ENCODE assay signal across 33 cellular contexts in genomic region chr1:204641936-204642335, GRCh38. TPM values are rescaled to one million over a fixed set of nuclear protein-coding genes. Genes with fewer than 3 reads are reported as not detected.
"Had no signal": no experiment of that assay in that cellular context is flagged by ENCODE, and none has a peak within 500 bp of the region (broad histone marks: within the 10 kb centered on the region; RNA-seq: fewer than 3 reads in every experiment).

No MANE protein-coding gene starts in this region.

- H3K4me1 ChIP-seq: SJSA1 had no signal

- H3K9me3 Mint-ChIP-seq: activated CD4-positive, alpha-beta T cell treated with anti-CD3 and anti-CD28 coated beads, Interleukin-2, amount 10 ng/mL, durations not matched to agents 24 days and 14 days; activated CD8-positive, alpha-beta T cell treated with anti-CD3 and anti-CD28 coated beads for 36 hours; activated naive CD8-positive, alpha-beta T cell treated with anti-CD3 and anti-CD28 coated beads for 36 hours; activated T-cell treated with anti-CD3 and anti-CD28 coated beads, Interleukin-2, amount 50 U/mL, for 72 hours; activated T-helper 17 cell treated with anti-CD3 and anti-CD28 coated beads, Interleukin-2, amount 50 U/mL, for 72 hours; T-helper 1 cell treated with Interleukin-12 subunit alpha and Interleukin-12 subunit beta and Interleukin-4 antibody, amounts not matched to agents 30 μg/mL and 1 μg/mL, for 36 hours; T-helper 2 cell treated with Interferon-gamma antibody and Interleukin-4, amounts not matched to agents 5 μg/mL and 100 μg/mL, for 36 hours had no signal

- H3K36me3 ChIP-seq: cardiac muscle cell, MG63, Peyer's patch, SJSA1 had no signal

- H3K4me1 Mint-ChIP-seq: activated CD4-positive, alpha-beta T cell treated with anti-CD3 and anti-CD28 coated beads, Interleukin-2, amount 10 ng/mL, durations not matched to agents 24 days and 14 days; activated naive CD8-positive, alpha-beta T cell treated with anti-CD3 and anti-CD28 coated beads for 36 hours; activated T-helper 17 cell treated with anti-CD3 and anti-CD28 coated beads, Interleukin-2, amount 50 U/mL, for 72 hours had no signal

- H3K27me3 ChIP-seq: cardiac muscle cell, MG63, Peyer's patch had no signal

- H3K4me3 ChIP-seq: cardiac muscle cell, MG63, Peyer's patch, SJSA1 had no signal

- H3K9me3 ChIP-seq: MG63, Peyer's patch, SJSA1, SK-N-SH had no signal

- H3K4me3 Mint-ChIP-seq: activated CD4-positive, alpha-beta T cell treated with anti-CD3 and anti-CD28 coated beads, Interleukin-2, amount 10 ng/mL, durations not matched to agents 24 days and 14 days; activated CD8-positive, alpha-beta T cell treated with anti-CD3 and anti-CD28 coated beads for 36 hours; activated naive CD8-positive, alpha-beta T cell treated with anti-CD3 and anti-CD28 coated beads for 36 hours; activated T-cell treated with anti-CD3 and anti-CD28 coated beads, Interleukin-2, amount 50 U/mL, for 72 hours; activated T-helper 17 cell treated with anti-CD3 and anti-CD28 coated beads, Interleukin-2, amount 50 U/mL, for 72 hours; T-helper 1 cell treated with Interleukin-12 subunit alpha and Interleukin-12 subunit beta and Interleukin-4 antibody, amounts not matched to agents 30 μg/mL and 1 μg/mL, for 36 hours; T-helper 2 cell treated with Interferon-gamma antibody and Interleukin-4, amounts not matched to agents 5 μg/mL and 100 μg/mL, for 36 hours had no signal

- DNase-seq: activated CD4-positive, alpha-beta T cell treated with anti-CD3 and anti-CD28 coated beads, Interleukin-2, amount 10 ng/mL, durations not matched to agents 24 days and 14 days; activated CD4-positive, alpha-beta T cell treated with anti-CD3 and anti-CD28 coated beads, Interleukin-2, amount 50 U/mL, for 4 hours; activated CD8-positive, alpha-beta T cell treated with anti-CD3 and anti-CD28 coated beads for 36 hours; activated effector memory CD4-positive, alpha-beta T cell treated with anti-CD3 and anti-CD28 coated beads, Interleukin-2, amount 50 U/mL, for 16 hours; activated naive CD4-positive, alpha-beta T cell; activated naive CD4-positive, alpha-beta T cell treated with anti-CD3 and anti-CD28 coated beads, Interleukin-2, amount 50 U/mL, for 16 hours; activated naive CD8-positive, alpha-beta T cell treated with anti-CD3 and anti-CD28 coated beads for 36 hours; activated T-cell treated with anti-CD3 and anti-CD28 coated beads, Interleukin-2, amount 50 U/mL, for 1 hour; activated T-cell treated with anti-CD3 and anti-CD28 coated beads, Interleukin-2, amount 50 U/mL, for 72 hours; amniotic stem cell; aorta; cerebellar nuclear complex; Kasumi-1; KG1; MG63; NCI-H1048; NCI-H1930; NCI-H2081 treated with DMSO at 0.1 percent for 48 hours; NCI-H510A; NCI-H526 treated with DMSO at 0.1 percent for 48 hours; NCI-H774; NK-92 treated with Interleukin-12 subunit alpha and Interleukin-12 subunit beta, amount 100 ng/mL, for 24 hours; PC-3; Peyer's patch; RPMI8226; SHP77 treated with DMSO at 0.1 percent for 48 hours; SK-N-SH had no signal

- H3K36me3 Mint-ChIP-seq: activated naive CD8-positive, alpha-beta T cell treated with anti-CD3 and anti-CD28 coated beads for 36 hours had no signal

- H3K9ac ChIP-seq: SK-N-SH had no signal

- FAIRE-seq: TTC549 had no signal

- H3K27ac Mint-ChIP-seq: activated CD4-positive, alpha-beta T cell treated with anti-CD3 and anti-CD28 coated beads, Interleukin-2, amount 10 ng/mL, durations not matched to agents 24 days and 14 days; activated CD8-positive, alpha-beta T cell treated with anti-CD3 and anti-CD28 coated beads for 36 hours; activated naive CD8-positive, alpha-beta T cell treated with anti-CD3 and anti-CD28 coated beads for 36 hours; activated T-cell treated with anti-CD3 and anti-CD28 coated beads, Interleukin-2, amount 50 U/mL, for 72 hours; activated T-helper 17 cell treated with anti-CD3 and anti-CD28 coated beads, Interleukin-2, amount 50 U/mL, for 72 hours; T-helper 1 cell treated with Interleukin-12 subunit alpha and Interleukin-12 subunit beta and Interleukin-4 antibody, amounts not matched to agents 30 μg/mL and 1 μg/mL, for 36 hours; T-helper 2 cell treated with Interferon-gamma antibody and Interleukin-4, amounts not matched to agents 5 μg/mL and 100 μg/mL, for 36 hours had no signal

- H3K4me2 ChIP-seq: SK-N-SH had no signal

- H3K27me3 Mint-ChIP-seq: activated naive CD8-positive, alpha-beta T cell treated with anti-CD3 and anti-CD28 coated beads for 36 hours had no signal

- ATAC-seq: activated CD8-positive, alpha-beta T cell treated with anti-CD3 and anti-CD28 coated beads for 36 hours; activated T-cell treated with anti-CD3 and anti-CD28 coated beads, Interleukin-2, amount 50 U/mL, for 72 hours; activated T-helper 17 cell treated with anti-CD3 and anti-CD28 coated beads, Interleukin-2, amount 50 U/mL, for 72 hours; PC-3 had no signal

- H3K27ac ChIP-seq: cardiac muscle cell, Peyer's patch, SJSA1 had no signal

RNA-seq across cellular contexts. Expression of gene LRRN2, which starts 43.6 kb away (rescaled TPM):
- total RNA-seq: activated CD8-positive, alpha-beta T cell treated with anti-CD3 and anti-CD28 coated beads for 36 hours; activated naive CD8-positive, alpha-beta T cell treated with anti-CD3 and anti-CD28 coated beads for 36 hours; activated T-cell treated with anti-CD3 and anti-CD28 coated beads, Interleukin-2, amount 50 U/mL, for 72 hours; activated T-helper 17 cell treated with anti-CD3 and anti-CD28 coated beads, Interleukin-2, amount 50 U/mL, for 72 hours; SJSA1 had no signal
- polyA plus RNA-seq: aorta, SK-N-SH had no signal
